Comparison of ENCODE assay signal across 10 cellular contexts in genomic region chr12:4829161-4829792, GRCh38.
DNase-seq lines count a peak whose midpoint lies in the region; ATAC-seq lines count a peak whose summit lies in the region.
"Had no signal": no experiment of that assay in that cellular context is flagged by ENCODE, and none has a peak within 500 bp of the region (broad histone marks: within the 10 kb centered on the region; RNA-seq: fewer than 3 reads in every experiment).

No MANE protein-coding gene starts in this region.

- no peak overlapping the region for H2AFZ ChIP-seq in trophoblast cell (ENCODE audit: insufficient read depth, low read length, poor library complexity)

- ATAC-seq in GM18861 (IDR thresholded peaks at IDR 0.05; ENCODE audit: unreplicated experiment) (peak; percentile 82), GM21619 (IDR thresholded peaks at IDR 0.05; ENCODE audit: unreplicated experiment) (peak; percentile 87), HG03558 (IDR thresholded peaks at IDR 0.05; ENCODE audit: extremely low read depth, unreplicated experiment) (peak; percentile 47), memory B cell (ENCODE audit: low read depth) (peak; percentile 93)

- peaks cover 7% of the 10 kb centered on the region for H3K9me3 ChIP-seq in trophoblast cell (ENCODE audit: insufficient read depth, low read depth, low read length)

- H2BK12ac ChIP-seq in trophoblast cell (ENCODE audit: low read length) = no peak overlapping the region

- H3K9me3 Mint-ChIP-seq in memory B cell = peaks cover 2% of the 10 kb centered on the region

- H4K91ac ChIP-seq in trophoblast cell (ENCODE audit: low read depth, low read length) = no peak overlapping the region

- no peak overlapping the region for H3K4me2 ChIP-seq in trophoblast cell (ENCODE audit: low read length)

- no peaks in the 10 kb centered on the region for H3K36me3 ChIP-seq in trophoblast cell (ENCODE audit: control insufficient read depth in 1 of 2, insufficient read depth in 2 of 2, low read length in 2 of 2)
- H3K36me3 ChIP-seq: breast epithelium had no signal

- no peak overlapping the region for H2BK5ac ChIP-seq in trophoblast cell (ENCODE audit: low read depth, low read length, poor library complexity)

- peak overlapping the region; percentile 78 for H3K4me3 Mint-ChIP-seq in memory B cell

- H3K4me1 Mint-ChIP-seq in memory B cell = peaks cover 59% of the 10 kb centered on the region

- no peak overlapping the region for H3K27ac ChIP-seq in trophoblast cell (ENCODE audit: low read depth, low read length)
- H3K27ac ChIP-seq: breast epithelium, RWPE1 had no signal

- no peak overlapping the region for H3K4me3 ChIP-seq in trophoblast cell (ENCODE audit: low read depth, low read length)
- H3K4me3 ChIP-seq: breast epithelium had no signal

- no peak overlapping the region for H4K8ac ChIP-seq in trophoblast cell (ENCODE audit: low read depth, low read length)

- H3K18ac ChIP-seq in trophoblast cell (ENCODE audit: low read length) = no peak overlapping the region

- no peak overlapping the region for H2AK5ac ChIP-seq in trophoblast cell (ENCODE audit: low read length)

- H3K4me1 ChIP-seq in trophoblast cell (ENCODE audit: control insufficient read depth in 1 of 2, insufficient read depth in 2 of 2, low read length in 2 of 2) = no peaks in the 10 kb centered on the region
- H3K4me1 ChIP-seq: breast epithelium had no signal

- WGBS in trophoblast cell (ENCODE audit: extremely low coverage, insufficient coverage, insufficient read length) = no CpG with 5 or more reads among the region's 7 CpGs

- H3K14ac ChIP-seq in trophoblast cell (ENCODE audit: low read length) = no peak overlapping the region

- no peak overlapping the region for H3K9ac ChIP-seq in trophoblast cell (ENCODE audit: low read length)

- no peaks in the 10 kb centered on the region for H3K79me2 ChIP-seq in trophoblast cell (ENCODE audit: control insufficient read depth, insufficient read depth, low read length, poor library complexity)

- no peak overlapping the region for H3K23ac ChIP-seq in trophoblast cell (ENCODE audit: low read length)

- H4K12ac ChIP-seq in trophoblast cell (ENCODE audit: low read depth, low read length) = no peak overlapping the region

- H2BK120ac ChIP-seq in trophoblast cell (ENCODE audit: insufficient read depth, low read length, poor library complexity) = no peak overlapping the region

- H3K79me1 ChIP-seq in trophoblast cell (ENCODE audit: low read length) = no peaks in the 10 kb centered on the region

- H3K4ac ChIP-seq in trophoblast cell (ENCODE audit: low read depth, low read length) = no peak overlapping the region

- H3K27ac Mint-ChIP-seq in memory B cell = peak overlapping the region; percentile 93

- no peaks in the 10 kb centered on the region for H3K27me3 Mint-ChIP-seq in memory B cell

- H3K36me3 Mint-ChIP-seq in memory B cell = peaks cover 2% of the 10 kb centered on the region

- peak in 1 of 2 donors; percentile 60 for DNase-seq in memory B cell (ENCODE audit: low spot score in 2 of 2)
- DNase-seq in D341Med (ENCODE audit: low spot score) = no peak
- DNase-seq in OCI-M2 (lab: John Stamatoyannopoulos, UW; ENCODE audit: unreplicated experiment) = no peak
- no peak for DNase-seq in trophoblast cell
- DNase-seq in SIG-M5 treated with dmso at 0.1 percent for 504 hours (lab: John Stamatoyannopoulos, UW; ENCODE audit: unreplicated experiment) = no peak

- no peaks in the 10 kb centered on the region for H3K27me3 ChIP-seq in trophoblast cell (ENCODE audit: insufficient read depth, low read length)
